11 cellular contexts compared by ENCODE assay signal in the genomic region with DNA sequence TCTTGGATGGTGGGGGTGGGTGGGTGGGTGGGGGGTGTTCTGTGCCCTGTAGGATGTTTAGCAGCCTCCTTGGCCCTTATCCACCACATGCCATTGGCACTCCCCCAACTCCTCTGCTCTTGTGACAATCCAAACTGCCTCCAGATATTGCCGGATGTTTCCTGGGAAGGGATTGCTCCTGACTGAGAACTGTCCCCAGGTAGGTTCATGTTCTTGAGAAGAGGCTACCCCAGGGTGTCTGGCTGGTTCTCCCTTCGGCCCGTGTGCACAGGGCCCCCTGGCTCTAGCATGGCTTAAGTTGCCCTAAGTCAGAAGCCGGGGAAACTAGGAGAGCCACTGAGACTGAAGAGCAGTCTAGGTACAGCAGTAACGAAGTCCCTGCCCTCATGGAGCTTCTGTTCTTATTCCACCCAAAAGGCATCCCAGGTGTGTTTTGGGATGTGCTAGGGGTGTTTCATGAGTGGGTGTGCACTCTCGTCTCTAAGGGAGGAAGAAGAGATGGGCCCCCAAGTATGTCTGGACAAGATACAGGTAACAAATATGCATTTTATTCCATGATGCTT. TPM values are rescaled to one million over a fixed set of nuclear protein-coding genes. Genes with fewer than 3 reads are reported as not detected.
A peak's percentile ranks its signal among the peaks of the same experiment; 100 is the strongest.
DNase-seq lines count a peak whose midpoint lies in the region; ATAC-seq and TF ChIP-seq lines count a peak whose summit lies in the region.
"Had no signal": no experiment of that assay in that cellular context is flagged by ENCODE, and none has a peak within 500 bp of the region (broad histone marks: within the 10 kb centered on the region; RNA-seq: fewer than 3 reads in every experiment).

No MANE protein-coding gene starts in this region.

- peaks cover 35% of the 10 kb centered on the region for H3K4me1 ChIP-seq in PC-9 (replicated peaks; ENCODE audit: insufficient read depth)

- no TSS peak for BruUV-seq in PC-9 (replicated peaks; lab: Mats Ljungman, UMichigan)

- H3K4me3 ChIP-seq in AG10803 (ENCODE audit: low read length) = no peak overlapping the region
- H3K4me3 ChIP-seq in PC-9 = no peak overlapping the region
- no peak overlapping the region for H3K4me3 ChIP-seq in fibroblast of villous mesenchyme (ENCODE audit: low read depth, low read length)

- no peak for TF ChIP-seq CTCF in AG10803 (conservative IDR thresholded peaks at IDR 0.05; ENCODE audit: low read length)
- TF ChIP-seq CTCF in PC-9 (conservative IDR thresholded peaks at IDR 0.05) = no peak
- no peak for TF ChIP-seq CTCF in fibroblast of villous mesenchyme (IDR thresholded peaks at IDR 0.05; ENCODE audit: insufficient read depth, low read depth, low read length)

- POLR2A ChIA-PET in PC-9 (lab: Charles Lee; ENCODE audit: unreplicated experiment) = no interaction called here

- H3K27me3 ChIP-seq in PC-9 (ENCODE audit: insufficient read depth, low read depth) = no peaks in the 10 kb centered on the region

- H3K36me3 ChIP-seq in PC-9 (ENCODE audit: low read depth) = no peaks in the 10 kb centered on the region

- H4K20me1 ChIP-seq in PC-9 (ENCODE audit: insufficient read depth) = no peaks in the 10 kb centered on the region

- DNase-seq in AG10803 (ENCODE audit: low read depth) = peak; percentile 25
- DNase-seq in PC-9 = no peak
- DNase-seq in fibroblast of villous mesenchyme (ENCODE audit: low read depth) = peak; percentile 51
- DNase-seq in renal cortical epithelial cell (ENCODE audit: low read depth) = peak; percentile 42
- no peak for DNase-seq in NK-92 (lab: John Stamatoyannopoulos, UW; ENCODE audit: unreplicated experiment)
- DNase-seq in middle frontal gyrus (ENCODE audit: extremely low spot score, low spot score) = no peak
- DNase-seq: activated CD4-positive, alpha-beta memory T cell treated with anti-CD3 and anti-CD28 coated beads, Interleukin-2, amount 10 ng/mL, durations not matched to agents 7 days and 5 days; amniotic stem cell; NCI-H526 treated with DMSO at 0.1 percent for 48 hours had no signal

- peak overlapping the region; percentile 40; the same call in 1 of the 2 replicates for H3K27ac ChIP-seq in PC-9

- H3K9me2 ChIP-seq in PC-9 (ENCODE audit: insufficient read depth) = no peaks in the 10 kb centered on the region

- no peaks in the 10 kb centered on the region for H3K9me3 ChIP-seq in PC-9 (ENCODE audit: insufficient read depth, low read depth)

- CTCF ChIA-PET in PC-9 (lab: Charles Lee) = no interaction called here

- intact Hi-C loops in PC-9 (cut with micrococcal nuclease; ENCODE audit: unreplicated experiment) = no loop called here

- H3K79me2 ChIP-seq in PC-9 (ENCODE audit: low read depth) = no peaks in the 10 kb centered on the region

- H2AFZ ChIP-seq in PC-9 = no peak overlapping the region

- H3K4me2 ChIP-seq in PC-9 = no peak overlapping the region

- peaks cover 32% of the 10 kb centered on the region; the same call in 1 of the 2 replicates for H3F3A ChIP-seq in PC-9 (ENCODE audit: insufficient read depth, low read depth)

- no peak for ATAC-seq in HG02763 (IDR thresholded peaks at IDR 0.05; ENCODE audit: unreplicated experiment)
- ATAC-seq in HG03442 (IDR thresholded peaks at IDR 0.05; ENCODE audit: unreplicated experiment) = no peak

RNA-seq across cellular contexts. Expression of gene THRAP3, which starts 19.8 kb away (rescaled TPM):
- total RNA-seq in PC-9 (2021) = 83.2 and 143 TPM in 2 replicates
- total RNA-seq in fibroblast of villous mesenchyme = 120 and 130 TPM in 2 replicates
- 130 TPM in 2 replicates for total RNA-seq in renal cortical epithelial cell

RNA-seq across cellular contexts. Expression of gene MAP7D1, which starts 48.5 kb away (rescaled TPM):
- 150 and 173 TPM in 2 replicates for total RNA-seq in PC-9 (2021)
- 142 and 187 TPM in 2 replicates for total RNA-seq in fibroblast of villous mesenchyme
- 87.9 and 149 TPM in 2 replicates for total RNA-seq in renal cortical epithelial cell

RNA-seq across cellular contexts. Expression of gene TRAPPC3, which starts 55.1 kb away (rescaled TPM):
- total RNA-seq in PC-9 (2021) = 112 and 116 TPM in 2 replicates
- 94.6 and 102 TPM in 2 replicates for total RNA-seq in fibroblast of villous mesenchyme
- total RNA-seq in renal cortical epithelial cell = 89.6 and 158 TPM in 2 replicates

Comparison
In these comparisons a context has a peak if more than half of its experiments do, and no peak if none do; other contexts are left out.
1. DNase-seq: peak in AG10803 (single experiment), fibroblast of villous mesenchyme (single experiment) and renal cortical epithelial cell (single experiment); none in PC-9 (0 of 2), NK-92 (single experiment) and middle frontal gyrus (single experiment).